8 cellular contexts compared by ENCODE assay signal in the genomic region with DNA sequence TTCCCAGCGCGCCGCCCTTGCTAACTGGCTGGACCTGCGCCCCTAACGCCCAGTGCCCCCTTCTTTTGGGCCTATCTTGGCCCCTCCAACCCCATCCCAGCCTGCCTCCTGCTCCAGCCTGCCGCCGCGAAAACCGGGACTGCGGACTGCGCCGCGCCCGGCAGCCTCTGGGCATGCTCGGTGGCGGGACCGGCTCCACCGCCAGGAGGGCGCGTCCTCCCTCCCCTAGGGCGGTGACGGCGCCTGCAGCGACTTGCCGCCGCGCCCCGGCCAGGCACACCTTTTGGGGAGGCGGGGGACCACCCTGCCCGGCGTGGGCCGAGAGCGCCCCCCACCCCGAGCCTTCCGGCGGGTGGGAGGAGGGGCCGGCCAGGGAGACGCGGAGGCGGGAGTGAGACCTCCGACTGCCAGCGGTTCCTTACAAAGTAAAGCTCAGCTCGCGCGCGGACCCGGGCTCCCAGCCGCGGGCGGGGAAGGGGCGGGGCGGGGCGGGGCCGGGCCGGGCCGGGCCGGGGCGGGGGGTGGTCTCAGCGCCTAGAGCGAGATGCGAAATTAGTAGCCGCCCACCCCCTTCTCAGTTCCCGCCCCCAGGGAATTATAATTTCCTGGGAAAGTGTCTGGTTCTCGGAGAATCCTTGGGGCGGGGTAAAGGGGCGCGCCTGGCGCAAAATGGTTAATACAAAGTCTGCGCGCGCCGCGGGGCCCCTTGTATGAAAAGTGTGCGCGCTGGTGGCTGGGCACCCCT.
DNase-seq lines count a peak whose midpoint lies in the region; ATAC-seq and TF ChIP-seq lines count a peak whose summit lies in the region.

No MANE protein-coding gene starts in this region.

- H3K36me3 ChIP-seq in HAP-1 (replicated peaks), result peaks cover 4% of the 10 kb centered on the region
- H3K36me3 ChIP-seq in left lung, result no peaks in the 10 kb centered on the region

- no peaks in the 10 kb centered on the region for H3K9me3 Mint-ChIP-seq in dendritic cell treated with granulocyte-macrophage colony-stimulating factor and Interleukin-4, amounts not matched to agents 40 ng/mL and 50 ng/mL, for 4 days
- H3K9me3 Mint-ChIP-seq in stimulated activated naive B cell treated with anti-CD40 and anti-IgM and Interleukin-4, amounts not matched to agents 10 μg/mL and 1 μg/mL and 100 μg/mL, for 72 hours, result no peaks in the 10 kb centered on the region

- H3K36me3 Mint-ChIP-seq in dendritic cell treated with granulocyte-macrophage colony-stimulating factor and Interleukin-4, amounts not matched to agents 40 ng/mL and 50 ng/mL, for 4 days (ENCODE audit: low read depth), result peaks cover 4% of the 10 kb centered on the region
- no peaks in the 10 kb centered on the region for H3K36me3 Mint-ChIP-seq in stimulated activated naive B cell treated with anti-CD40 and anti-IgM and Interleukin-4, amounts not matched to agents 10 μg/mL and 1 μg/mL and 100 μg/mL, for 72 hours

- peaks cover 25% of the 10 kb centered on the region for H3K4me1 Mint-ChIP-seq in dendritic cell treated with granulocyte-macrophage colony-stimulating factor and Interleukin-4, amounts not matched to agents 40 ng/mL and 50 ng/mL, for 4 days (ENCODE audit: low read depth)
- H3K4me1 Mint-ChIP-seq in stimulated activated naive B cell treated with anti-CD40 and anti-IgM and Interleukin-4, amounts not matched to agents 10 μg/mL and 1 μg/mL and 100 μg/mL, for 72 hours, result peaks cover 19 to 25% of the 10 kb centered on the region in 2 donors

- H3K4me3 ChIP-seq in HAP-1, result peak overlapping the region; percentile 53
- peak overlapping the region; percentile 60 to 70 for H3K4me3 ChIP-seq in left lung

- H3K27ac ChIP-seq in left lung, result peak overlapping the region; percentile 81 to 93

- H3K27ac Mint-ChIP-seq in dendritic cell treated with granulocyte-macrophage colony-stimulating factor and Interleukin-4, amounts not matched to agents 40 ng/mL and 50 ng/mL, for 4 days, result peak overlapping the region; percentile 56
- H3K27ac Mint-ChIP-seq in stimulated activated naive B cell treated with anti-CD40 and anti-IgM and Interleukin-4, amounts not matched to agents 10 μg/mL and 1 μg/mL and 100 μg/mL, for 72 hours, result peak overlapping the region; percentile 93

- H3K27me3 Mint-ChIP-seq in dendritic cell treated with granulocyte-macrophage colony-stimulating factor and Interleukin-4, amounts not matched to agents 40 ng/mL and 50 ng/mL, for 4 days, result peaks cover 54% of the 10 kb centered on the region
- H3K27me3 Mint-ChIP-seq in stimulated activated naive B cell treated with anti-CD40 and anti-IgM and Interleukin-4, amounts not matched to agents 10 μg/mL and 1 μg/mL and 100 μg/mL, for 72 hours, result peaks cover 42 to 49% of the 10 kb centered on the region in 2 donors

- peak overlapping the region; percentile 87 for H3K4me3 Mint-ChIP-seq in dendritic cell treated with granulocyte-macrophage colony-stimulating factor and Interleukin-4, amounts not matched to agents 40 ng/mL and 50 ng/mL, for 4 days
- H3K4me3 Mint-ChIP-seq in stimulated activated naive B cell treated with anti-CD40 and anti-IgM and Interleukin-4, amounts not matched to agents 10 μg/mL and 1 μg/mL and 100 μg/mL, for 72 hours, result peak overlapping the region; percentile 90 to 94

- in situ Hi-C loops in HAP-1 (cut with MboI; ENCODE audit: low sequenced_read_pairs), result no loop called here

- H3K27me3 ChIP-seq in HAP-1 (ENCODE audit: low read depth), result no peaks in the 10 kb centered on the region
- H3K27me3 ChIP-seq in left lung, result peaks cover 0 to 47% of the 10 kb centered on the region in 2 donors

- peak; percentile 49 for DNase-seq in activated T-cell treated with anti-CD3 and anti-CD28 coated beads for 48 hours (ENCODE audit: low read depth)
- DNase-seq in activated T-cell treated with anti-CD3 and anti-CD28 coated beads, Interleukin-2, amount 50 U/mL, for 1 hour, result no peak
- DNase-seq in HAP-1 (ENCODE audit: low spot score in 2 of 2), result peak; percentile 90 to 94
- DNase-seq in LoVo (ENCODE audit: low spot score), result peak; percentile 83
- peak; percentile 91 for DNase-seq in SK-N-DZ (ENCODE audit: low spot score)
- DNase-seq in left lung, result peak; percentile 83 to 91
- peak; percentile 51 for DNase-seq in stimulated activated naive B cell treated with anti-CD40 and anti-IgM and Interleukin-4, amounts not matched to agents 10 μg/mL and 1 μg/mL and 100 μg/mL, for 72 hours

- no peaks in the 10 kb centered on the region for H3K9me3 ChIP-seq in HAP-1
- H3K9me3 ChIP-seq in left lung, result no peaks in the 10 kb centered on the region

- H3K4me1 ChIP-seq in HAP-1 (peaks cover 30% of the 10 kb centered on the region), left lung (peaks cover 12 to 52% of the 10 kb centered on the region in 2 donors)

- ATAC-seq in left lung, result peak; percentile 74
- ATAC-seq in stimulated activated naive B cell treated with anti-CD40 and anti-IgM and Interleukin-4, amounts not matched to agents 10 μg/mL and 1 μg/mL and 100 μg/mL, for 72 hours (replicated peaks), result peak; percentile 76 to 79

- intact Hi-C loops in dendritic cell treated with granulocyte-macrophage colony-stimulating factor and Interleukin-4, amounts not matched to agents 40 ng/mL and 50 ng/mL, for 4 days (cut with micrococcal nuclease), result no loop called here
- intact Hi-C loops in left lung (cut with DNase I), result no loop called here

- peak in 1 of 2 donors; percentile 38 for TF ChIP-seq CTCF in left lung (IDR thresholded peaks at IDR 0.05)
